ENCODE assay signal across 1 cellular context in the genomic region with DNA sequence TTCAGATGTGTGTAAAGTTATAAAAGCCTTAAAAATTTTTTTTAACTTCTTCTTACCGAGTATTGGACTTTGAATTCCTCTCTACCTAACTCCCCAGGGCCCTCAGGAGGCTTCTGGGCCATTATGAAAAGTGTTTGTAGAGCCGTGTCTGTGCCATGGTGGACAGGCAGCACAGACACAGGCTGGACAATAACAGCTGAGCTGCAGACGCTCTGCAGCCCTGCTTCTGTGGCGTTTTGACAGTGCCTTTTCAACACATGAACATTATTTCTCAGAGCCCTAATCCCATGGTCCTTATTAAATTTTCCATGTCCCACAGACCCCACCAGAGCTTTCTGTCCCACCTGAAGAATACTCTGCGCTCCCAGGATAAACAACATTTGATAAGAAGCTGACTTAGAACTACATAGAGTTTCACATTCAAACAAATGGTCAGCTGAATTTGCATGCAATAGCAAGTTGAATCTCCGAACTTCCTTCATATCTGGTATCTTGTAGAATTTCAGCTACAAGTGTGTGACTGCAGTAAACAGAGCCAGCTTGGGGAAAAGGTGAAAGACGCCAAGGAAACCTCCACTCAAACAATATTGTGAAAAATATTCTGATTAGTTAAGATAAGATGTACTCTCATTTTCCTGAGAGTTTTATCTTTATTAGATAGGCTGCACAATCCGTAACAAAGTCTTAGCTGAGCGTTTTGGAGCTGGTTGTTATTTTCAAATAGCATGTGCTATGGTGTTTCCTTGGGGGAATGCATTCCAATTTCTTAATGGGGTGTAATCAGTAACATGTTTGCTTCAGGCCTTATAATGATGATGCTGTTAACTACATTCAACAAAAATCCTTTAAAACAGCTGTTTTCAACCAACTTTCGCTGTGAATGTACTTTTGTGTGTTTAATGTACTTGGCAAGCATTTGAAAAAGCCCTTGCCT.
TF ChIP-seq lines count a peak whose summit lies in the region.

No MANE protein-coding gene starts in this region.

TF ChIP-seq in GM23338, 12 proteins besides CTCF, POLR2A, EP300 and RAD21 (continued from another document):
- TF ChIP-seq, protein P1, sequence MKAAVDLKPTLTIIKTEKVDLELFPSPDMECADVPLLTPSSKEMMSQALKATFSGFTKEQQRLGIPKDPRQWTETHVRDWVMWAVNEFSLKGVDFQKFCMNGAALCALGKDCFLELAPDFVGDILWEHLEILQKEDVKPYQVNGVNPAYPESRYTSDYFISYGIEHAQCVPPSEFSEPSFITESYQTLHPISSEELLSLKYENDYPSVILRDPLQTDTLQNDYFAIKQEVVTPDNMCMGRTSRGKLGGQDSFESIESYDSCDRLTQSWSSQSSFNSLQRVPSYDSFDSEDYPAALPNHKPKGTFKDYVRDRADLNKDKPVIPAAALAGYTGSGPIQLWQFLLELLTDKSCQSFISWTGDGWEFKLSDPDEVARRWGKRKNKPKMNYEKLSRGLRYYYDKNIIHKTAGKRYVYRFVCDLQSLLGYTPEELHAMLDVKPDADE (IDR thresholded peaks at IDR 0.05) = no peak
- TF ChIP-seq CREB1 (CRISPR knock-in tag; IDR thresholded peaks at IDR 0.05; ENCODE audit: low read depth) (no peak), ZNF114 (CRISPR knock-in tag; IDR thresholded peaks at IDR 0.05) (no peak), EZH2 (IDR thresholded peaks at IDR 0.05; ENCODE audit: low read depth, unreplicated experiment) (no peak), STAT1 (IDR thresholded peaks at IDR 0.05; ENCODE audit: unreplicated experiment) (no peak)
